ENCODE assay signal across 8 cellular contexts in genomic region chr6:113632220-113632864, GRCh38.
DNase-seq lines count a peak whose midpoint lies in the region; ATAC-seq and TF ChIP-seq lines count a peak whose summit lies in the region.

No MANE protein-coding gene starts in this region.

- peak overlapping the region; percentile 7 for H3K9ac ChIP-seq in IMR-90 (ENCODE audit: low read depth, low read length)

- H4K20me1 ChIP-seq in IMR-90 (ENCODE audit: insufficient read depth, low read length): no peaks in the 10 kb centered on the region

- H3K18ac ChIP-seq in IMR-90 (ENCODE audit: low read depth, low read length): peak overlapping the region; percentile 71

- intact Hi-C loops in IMR-90 (cut with micrococcal nuclease) (loop anchor here (5.0 kb wide), 2 partner anchors 200 to 225 kb away; partner anchors contain the start of gene MARCKS), right cardiac atrium (cut with DNase I) (no loop called here)

- peak overlapping the region; percentile 22 for H4K5ac ChIP-seq in IMR-90 (ENCODE audit: low read depth, low read length)

- peak overlapping the region; percentile 19 for H3K4ac ChIP-seq in IMR-90 (ENCODE audit: low read depth, low read length)

- peak overlapping the region; percentile 91 for H3K4me2 ChIP-seq in IMR-90 (ENCODE audit: low read depth, low read length)

- BruUV-seq in IMR-90 (replicated peaks; lab: Mats Ljungman, UMichigan): no TSS peak

- peak overlapping the region; percentile 65 for H3K4me3 Mint-ChIP-seq in activated T-cell treated with anti-CD3 and anti-CD28 coated beads, Interleukin-2, amount 50 U/mL, for 4 hours

- H3K27me3 ChIP-seq in IMR-90 (ENCODE audit: control insufficient read depth, insufficient read depth, low read length) (no peaks in the 10 kb centered on the region), right cardiac atrium (ENCODE audit: control insufficient read depth, insufficient read depth) (no peaks in the 10 kb centered on the region)
- H3K27me3 ChIP-seq in effector memory CD4-positive, alpha-beta T cell (replicated peaks; ENCODE audit: control insufficient read depth, insufficient read depth, low read length, poor library complexity, severe bottlenecking): no peaks in the 10 kb centered on the region

- ATAC-seq in GM21619 (IDR thresholded peaks at IDR 0.05; ENCODE audit: unreplicated experiment) (peak; percentile 38), IMR-90 (ENCODE audit: low read depth) (peak; percentile 62), right cardiac atrium (peak; percentile 72 to 89)
- ATAC-seq in activated T-cell treated with anti-CD3 and anti-CD28 coated beads, Interleukin-2, amount 50 U/mL, for 4 hours: peak; percentile 80 to 85

- CTCF ChIA-PET in IMR-90 (lab: Yijun Ruan, JAX): interaction anchor here (0.6 to 1.2 kb wide), 3 partner anchors 10 to 227 kb away, joined by 3 to 4 read pairs (median 3); no protein-coding TSS in a partner anchor

- H4K8ac ChIP-seq in IMR-90 (ENCODE audit: low read depth in 2 of 2, low read length in 2 of 2): peak overlapping the region in 1 of 2 experiments; percentile 41; a peak in 2 of 4 replicates

- H3K27me3 Mint-ChIP-seq in activated T-cell treated with anti-CD3 and anti-CD28 coated beads, Interleukin-2, amount 50 U/mL, for 4 hours (ENCODE audit: low read depth): peaks cover 2% of the 10 kb centered on the region

- 0 out of 2 replicates have a peak, but pooled peaks have one; percentile 11 for TF ChIP-seq RAD21 in IMR-90 (IDR thresholded peaks at IDR 0.05; ENCODE audit: low read length)

- POLR2A ChIA-PET in IMR-90 (lab: Charles Lee; ENCODE audit: unreplicated experiment): no interaction called here

- H2AK9ac ChIP-seq in IMR-90 (replicated peaks; ENCODE audit: low read depth, low read length, poor library complexity): no peak overlapping the region

- no peaks in the 10 kb centered on the region for H3K9me3 Mint-ChIP-seq in activated T-cell treated with anti-CD3 and anti-CD28 coated beads, Interleukin-2, amount 50 U/mL, for 4 hours

- in situ Hi-C loops in IMR-90 (cut with MboI; ENCODE audit: low sequenced_read_pairs): no loop called here

- 0% methylated on average over 5 of the region's 8 CpGs; no CpG with 5 or more reads in 1 of the 2 experiments for WGBS in IMR-90 (ENCODE audit: extremely low coverage in 2 of 2, insufficient read length in 1 of 2), 2 experiments
- 28% methylated on average over 8 of the region's 8 CpGs for WGBS in right cardiac atrium

- H3K4me1 ChIP-seq in IMR-90 (ENCODE audit: control insufficient read depth, insufficient read depth, low read length): peaks cover 25% of the 10 kb centered on the region
- peaks cover 3% of the 10 kb centered on the region for H3K4me1 ChIP-seq in right cardiac atrium (ENCODE audit: control insufficient read depth, insufficient read depth, low read length)
- H3K4me1 ChIP-seq in effector memory CD4-positive, alpha-beta T cell (ENCODE audit: control insufficient read depth, insufficient read depth, low read length, poor library complexity, severe bottlenecking): peaks cover 3% of the 10 kb centered on the region

- H3K14ac ChIP-seq in IMR-90 (replicated peaks; ENCODE audit: low read depth, low read length): no peak overlapping the region; the same call in 1 of the 2 replicates

- H4K91ac ChIP-seq in IMR-90 (ENCODE audit: insufficient read depth, low read depth, low read length): no peak overlapping the region

- H3K79me1 ChIP-seq in IMR-90 (ENCODE audit: low read depth in 1 of 2, low read length in 2 of 2): no peaks in the 10 kb centered on the region

- H2BK20ac ChIP-seq in IMR-90 (ENCODE audit: low read depth, low read length): peak overlapping the region; percentile 5; the same call in 1 of the 2 replicates

- no peak for TF ChIP-seq CTCF in IMR-90 (conservative IDR thresholded peaks at IDR 0.05; ENCODE audit: low read depth, low read length)

- 0 out of 2 replicates have a peak overlapping the region, but pooled peaks have one; percentile 7 for H3K23ac ChIP-seq in IMR-90 (ENCODE audit: low read depth, low read length)

- peak overlapping the region; percentile 64 for H2BK5ac ChIP-seq in IMR-90 (ENCODE audit: low read depth, low read length, poor library complexity, severe bottlenecking)

- peak overlapping the region; percentile 60 for H2AFZ ChIP-seq in IMR-90 (replicated peaks; ENCODE audit: low read length, poor library complexity)

- peak overlapping the region; percentile 42; the same call in 1 of the 2 replicates for H2BK120ac ChIP-seq in IMR-90 (ENCODE audit: low read depth, low read length)

- DNase-seq in GM04503 (ENCODE audit: low read depth): peak; percentile 89
- DNase-seq in IMR-90: peak; percentile 88
- peak; percentile 5 for DNase-seq in activated T-cell treated with anti-CD3 and anti-CD28 coated beads, Interleukin-2, amount 50 U/mL, for 4 hours
- DNase-seq in right cardiac atrium: peak in 1 of 3 donors; percentile 29
- peak; percentile 23 for DNase-seq in stimulated activated CD4-positive, alpha-beta T cell treated with anti-CD3 and anti-CD28 coated beads, Interleukin-12 subunit alpha, Interleukin-12 subunit beta, amount 100 ng/mL, for 4 hours
- DNase-seq in iPS-NIHi11 (ENCODE audit: low spot score): no peak
- DNase-seq in effector memory CD4-positive, alpha-beta T cell: no peak

- dilution Hi-C loops in IMR-90 (cut with HindIII; ENCODE audit: low sequenced_read_pairs, unreplicated experiment): no loop called here

- peak overlapping the region; percentile 2; the same call in 1 of the 2 replicates for H3K56ac ChIP-seq in IMR-90 (ENCODE audit: extremely low read depth, insufficient read depth, low read length)

- no peaks in the 10 kb centered on the region for H3K36me3 Mint-ChIP-seq in activated T-cell treated with anti-CD3 and anti-CD28 coated beads, Interleukin-2, amount 50 U/mL, for 4 hours (ENCODE audit: insufficient read depth)

- peaks cover 11% of the 10 kb centered on the region for H3K9me1 ChIP-seq in IMR-90 (ENCODE audit: insufficient read depth, low read length)

- peak; percentile 50; the same call in 1 of the 2 replicates for TF ChIP-seq POLR2A in IMR-90 (IDR thresholded peaks at IDR 0.05; ENCODE audit: low read depth, low read length)

- no peaks in the 10 kb centered on the region for H3K9me3 ChIP-seq in IMR-90 (ENCODE audit: control insufficient read depth, insufficient read depth, low read length)
- no peaks in the 10 kb centered on the region for H3K9me3 ChIP-seq in right cardiac atrium (ENCODE audit: control insufficient read depth, low read length)
- H3K9me3 ChIP-seq in effector memory CD4-positive, alpha-beta T cell (ENCODE audit: control insufficient read depth, low read length): no peaks in the 10 kb centered on the region

- H3K4me3 ChIP-seq in IMR-90 (ENCODE audit: insufficient read depth, low read depth, low read length): peak overlapping the region; percentile 32; the same call in 1 of the 2 replicates
- peak overlapping the region; percentile 22 for H3K4me3 ChIP-seq in right cardiac atrium (ENCODE audit: low read length)
- no peak overlapping the region for H3K4me3 ChIP-seq in effector memory CD4-positive, alpha-beta T cell (ENCODE audit: insufficient read depth, low read depth, low read length, poor library complexity, severe bottlenecking)

- H3K27ac ChIP-seq in IMR-90 (ENCODE audit: insufficient read depth, low read length): peak overlapping the region; percentile 63
- peak overlapping the region; percentile 86 for H3K27ac ChIP-seq in right cardiac atrium (ENCODE audit: low read length)
- H3K27ac ChIP-seq in effector memory CD4-positive, alpha-beta T cell (ENCODE audit: insufficient read depth, low read length, poor library complexity, severe bottlenecking): no peak overlapping the region

- H3K36me3 ChIP-seq in IMR-90 (ENCODE audit: control insufficient read depth, insufficient read depth, low read length): no peaks in the 10 kb centered on the region
- H3K36me3 ChIP-seq in effector memory CD4-positive, alpha-beta T cell (ENCODE audit: control insufficient read depth, insufficient read depth, low read length): no peaks in the 10 kb centered on the region

- no peak overlapping the region for H2AK5ac ChIP-seq in IMR-90 (ENCODE audit: low read depth, low read length)

- peak overlapping the region; percentile 3; the same call in 1 of the 3 replicates for H2BK15ac ChIP-seq in IMR-90 (ENCODE audit: low read depth, low read length)

- H3K4me1 Mint-ChIP-seq in activated T-cell treated with anti-CD3 and anti-CD28 coated beads, Interleukin-2, amount 50 U/mL, for 4 hours (ENCODE audit: low read depth): peaks cover 46% of the 10 kb centered on the region

TF ChIP-seq in IMR-90, 13 proteins besides CTCF, POLR2A, EP300 and RAD21 (continues in another document):
- TF ChIP-seq CHD1 (IDR thresholded peaks at IDR 0.05; ENCODE audit: low read depth, low read length) (no peak), MAZ (IDR thresholded peaks at IDR 0.05; ENCODE audit: borderline replicate concordance, low read depth, low read length) (no peak), RCOR1 (IDR thresholded peaks at IDR 0.05; ENCODE audit: insufficient replicate concordance, low read length) (no peak), BHLHE40 (IDR thresholded peaks at IDR 0.05; ENCODE audit: low read depth, low read length) (peak; percentile 56; the same call in 1 of the 2 replicates), SMC3 (IDR thresholded peaks at IDR 0.05; ENCODE audit: low read depth, low read length) (no peak), MAFK (IDR thresholded peaks at IDR 0.05; ENCODE audit: low read depth, low read length) (peak; percentile 75), ELK1 (IDR thresholded peaks at IDR 0.05; ENCODE audit: borderline replicate concordance, low read depth, low read length) (no peak), NFE2L2 (IDR thresholded peaks at IDR 0.05; ENCODE audit: low read depth, low read length) (no peak), MXI1 (IDR thresholded peaks at IDR 0.05; ENCODE audit: borderline replicate concordance, low read depth, low read length) (no peak), RFX5 (IDR thresholded peaks at IDR 0.05; ENCODE audit: low read depth, low read length) (no peak)
- TF ChIP-seq, protein P1, sequence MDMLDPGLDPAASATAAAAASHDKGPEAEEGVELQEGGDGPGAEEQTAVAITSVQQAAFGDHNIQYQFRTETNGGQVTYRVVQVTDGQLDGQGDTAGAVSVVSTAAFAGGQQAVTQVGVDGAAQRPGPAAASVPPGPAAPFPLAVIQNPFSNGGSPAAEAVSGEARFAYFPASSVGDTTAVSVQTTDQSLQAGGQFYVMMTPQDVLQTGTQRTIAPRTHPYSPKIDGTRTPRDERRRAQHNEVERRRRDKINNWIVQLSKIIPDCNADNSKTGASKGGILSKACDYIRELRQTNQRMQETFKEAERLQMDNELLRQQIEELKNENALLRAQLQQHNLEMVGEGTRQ (IDR thresholded peaks at IDR 0.05; ENCODE audit: low read depth, low read length): no peak

Comparison
In these comparisons a context has a peak if more than half of its experiments do, and no peak if none do; other contexts are left out.
1. DNase-seq: peak in GM04503 (single experiment), IMR-90 (single experiment), activated T-cell treated with anti-CD3 and anti-CD28 coated beads, Interleukin-2, amount 50 U/mL, for 4 hours (single experiment) and stimulated activated CD4-positive, alpha-beta T cell treated with anti-CD3 and anti-CD28 coated beads, Interleukin-12 subunit alpha, Interleukin-12 subunit beta, amount 100 ng/mL, for 4 hours (single experiment); none in iPS-NIHi11 (single experiment) and effector memory CD4-positive, alpha-beta T cell (0 of 3).
2. Peak in every context shown above with its lines, with median percentiles within 50 percentile points of each other: ATAC-seq.